Comparison of ENCODE assay signal across 1 cellular context in the genomic region with DNA sequence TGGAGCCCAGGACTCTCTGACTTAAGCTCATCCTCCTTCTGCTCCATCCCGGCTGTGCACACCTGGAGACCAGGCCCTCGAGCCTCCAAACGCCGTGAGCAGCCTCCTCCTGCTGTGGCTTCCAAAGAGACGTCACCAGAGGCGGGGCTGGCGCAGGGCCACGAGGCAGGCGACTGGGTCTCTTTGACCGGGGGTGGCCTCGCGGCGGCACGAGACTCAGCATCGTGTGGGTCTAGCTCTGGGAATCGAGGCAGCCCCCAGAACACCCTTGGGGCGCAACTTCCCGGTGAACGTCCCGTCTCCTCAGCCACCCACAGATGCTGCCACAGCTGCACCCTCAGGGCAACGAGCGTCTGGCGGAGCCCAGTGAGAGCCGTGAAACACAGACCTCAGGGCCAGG.
TF ChIP-seq lines count a peak whose summit lies in the region.

No MANE protein-coding gene starts in this region.

TF ChIP-seq in HepG2, 621 proteins besides CTCF, POLR2A, EP300 and RAD21 (continued from another document):
- TF ChIP-seq, protein P1, sequence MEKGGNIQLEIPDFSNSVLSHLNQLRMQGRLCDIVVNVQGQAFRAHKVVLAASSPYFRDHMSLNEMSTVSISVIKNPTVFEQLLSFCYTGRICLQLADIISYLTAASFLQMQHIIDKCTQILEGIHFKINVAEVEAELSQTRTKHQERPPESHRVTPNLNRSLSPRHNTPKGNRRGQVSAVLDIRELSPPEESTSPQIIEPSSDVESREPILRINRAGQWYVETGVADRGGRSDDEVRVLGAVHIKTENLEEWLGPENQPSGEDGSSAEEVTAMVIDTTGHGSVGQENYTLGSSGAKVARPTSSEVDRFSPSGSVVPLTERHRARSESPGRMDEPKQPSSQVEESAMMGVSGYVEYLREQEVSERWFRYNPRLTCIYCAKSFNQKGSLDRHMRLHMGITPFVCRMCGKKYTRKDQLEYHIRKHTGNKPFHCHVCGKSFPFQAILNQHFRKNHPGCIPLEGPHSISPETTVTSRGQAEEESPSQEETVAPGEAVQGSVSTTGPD (CRISPR knock-in tag; IDR thresholded peaks at IDR 0.05): no peak
- TF ChIP-seq KAT8 (CRISPR knock-in tag; IDR thresholded peaks at IDR 0.05): no peak
- TF ChIP-seq SRSF1 (optimal IDR thresholded peaks at IDR 0.05; ENCODE audit: low read depth, low read length): no peak
- TF ChIP-seq NFIB (CRISPR knock-in tag; IDR thresholded peaks at IDR 0.05; ENCODE audit: borderline replicate concordance): no peak
- no peak for TF ChIP-seq DNMT3B (CRISPR knock-in tag; conservative IDR thresholded peaks at IDR 0.05)
- TF ChIP-seq CHD2 (IDR thresholded peaks at IDR 0.05; ENCODE audit: low read depth, low read length): no peak
- no peak for TF ChIP-seq ZNF256 (CRISPR knock-in tag; conservative IDR thresholded peaks at IDR 0.05)
- TF ChIP-seq MYC (CRISPR knock-in tag; IDR thresholded peaks at IDR 0.05; ENCODE audit: borderline replicate concordance): no peak
- TF ChIP-seq, protein P2, sequence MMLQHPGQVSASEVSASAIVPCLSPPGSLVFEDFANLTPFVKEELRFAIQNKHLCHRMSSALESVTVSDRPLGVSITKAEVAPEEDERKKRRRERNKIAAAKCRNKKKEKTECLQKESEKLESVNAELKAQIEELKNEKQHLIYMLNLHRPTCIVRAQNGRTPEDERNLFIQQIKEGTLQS (CRISPR knock-in tag; IDR thresholded peaks at IDR 0.05): no peak
- TF ChIP-seq, protein P3, sequence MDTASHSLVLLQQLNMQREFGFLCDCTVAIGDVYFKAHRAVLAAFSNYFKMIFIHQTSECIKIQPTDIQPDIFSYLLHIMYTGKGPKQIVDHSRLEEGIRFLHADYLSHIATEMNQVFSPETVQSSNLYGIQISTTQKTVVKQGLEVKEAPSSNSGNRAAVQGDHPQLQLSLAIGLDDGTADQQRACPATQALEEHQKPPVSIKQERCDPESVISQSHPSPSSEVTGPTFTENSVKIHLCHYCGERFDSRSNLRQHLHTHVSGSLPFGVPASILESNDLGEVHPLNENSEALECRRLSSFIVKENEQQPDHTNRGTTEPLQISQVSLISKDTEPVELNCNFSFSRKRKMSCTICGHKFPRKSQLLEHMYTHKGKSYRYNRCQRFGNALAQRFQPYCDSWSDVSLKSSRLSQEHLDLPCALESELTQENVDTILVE (CRISPR knock-in tag; IDR thresholded peaks at IDR 0.05): no peak
